8 cellular contexts compared by ENCODE assay signal in the genomic region with DNA sequence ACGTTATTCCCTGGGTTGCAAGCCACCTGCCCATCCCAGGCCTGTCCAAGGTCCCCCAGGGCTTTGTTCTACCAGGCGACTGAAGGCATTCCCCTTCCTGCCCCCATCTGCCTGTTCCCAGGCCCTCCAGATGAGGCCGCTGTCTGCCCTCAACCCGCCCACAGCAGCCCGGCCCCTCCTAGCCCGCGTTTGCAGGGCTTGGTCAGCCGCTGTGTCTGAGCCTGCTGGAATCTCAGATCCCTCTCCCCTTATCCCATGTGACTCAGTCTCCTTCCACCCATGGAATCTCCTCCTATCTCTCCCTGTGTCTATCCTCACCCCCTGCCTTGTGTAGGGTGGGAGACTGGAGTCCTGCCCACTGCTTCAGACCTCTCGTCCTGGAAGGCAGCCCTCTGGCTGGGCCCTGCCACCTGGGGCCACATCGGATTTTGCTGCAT.
DNase-seq lines count a peak whose midpoint lies in the region; ATAC-seq and TF ChIP-seq lines count a peak whose summit lies in the region.

No MANE protein-coding gene starts in this region.

- H3K4me1 Mint-ChIP-seq in activated CD4-positive, alpha-beta memory T cell treated with anti-CD3 and anti-CD28 coated beads, Interleukin-2, amount 10 ng/mL, durations not matched to agents 7 days and 5 days: peaks cover 8% of the 10 kb centered on the region
- H3K4me1 Mint-ChIP-seq in endodermal cell (peaks cover 17% of the 10 kb centered on the region), nephron progenitor cell (peaks cover 27% of the 10 kb centered on the region)

- no peaks in the 10 kb centered on the region for H3K9me3 Mint-ChIP-seq in activated CD4-positive, alpha-beta memory T cell treated with anti-CD3 and anti-CD28 coated beads, Interleukin-2, amount 10 ng/mL, durations not matched to agents 7 days and 5 days
- H3K9me3 Mint-ChIP-seq in endodermal cell (peaks cover 3% of the 10 kb centered on the region), nephron progenitor cell (peaks cover 10% of the 10 kb centered on the region)

- no peak for TF ChIP-seq POLR2A in transverse colon (IDR thresholded peaks at IDR 0.05)

- intact Hi-C loops in transverse colon (cut with DNase I; ENCODE audit: low total_unique reads): no loop called here

- POLR2A ChIA-PET in activated CD4-positive, alpha-beta memory T cell treated with anti-CD3 and anti-CD28 coated beads, Interleukin-2, amount 10 ng/mL, durations not matched to agents 7 days and 5 days (lab: Charles Lee): no interaction called here

- no peaks in the 10 kb centered on the region for H3K36me3 ChIP-seq in endodermal cell (ENCODE audit: control insufficient read depth, insufficient read depth, low read length)
- no peaks in the 10 kb centered on the region for H3K36me3 ChIP-seq in transverse colon

- TF ChIP-seq EP300 in transverse colon (IDR thresholded peaks at IDR 0.05; ENCODE audit: low read depth): no peak

- H3K27ac Mint-ChIP-seq in activated CD4-positive, alpha-beta memory T cell treated with anti-CD3 and anti-CD28 coated beads, Interleukin-2, amount 10 ng/mL, durations not matched to agents 7 days and 5 days: no peak overlapping the region
- H3K27ac Mint-ChIP-seq in endodermal cell: peak overlapping the region; percentile 67
- H3K27ac Mint-ChIP-seq in nephron progenitor cell: no peak overlapping the region

- TF ChIP-seq CTCF in endodermal cell (conservative IDR thresholded peaks at IDR 0.05) (peak; percentile 88), nephron progenitor cell (IDR thresholded peaks at IDR 0.05) (peak; percentile 60), transverse colon (IDR thresholded peaks at IDR 0.05) (peak; percentile 43 to 66 (median 63))

- H3K27ac ChIP-seq in endodermal cell (ENCODE audit: low read depth, low read length) (no peak overlapping the region), transverse colon (no peak overlapping the region)

- H3K4me1 ChIP-seq in endodermal cell (ENCODE audit: control insufficient read depth, insufficient read depth, low read length): no peaks in the 10 kb centered on the region
- peaks cover 0 to 7% (median 0%) of the 10 kb centered on the region in 4 donors for H3K4me1 ChIP-seq in transverse colon

- H3K4me3 Mint-ChIP-seq in activated CD4-positive, alpha-beta memory T cell treated with anti-CD3 and anti-CD28 coated beads, Interleukin-2, amount 10 ng/mL, durations not matched to agents 7 days and 5 days: no peak overlapping the region
- H3K4me3 Mint-ChIP-seq in endodermal cell: no peak overlapping the region
- no peak overlapping the region for H3K4me3 Mint-ChIP-seq in nephron progenitor cell

- H3K9me3 ChIP-seq in endodermal cell (ENCODE audit: control insufficient read depth, low read length): no peaks in the 10 kb centered on the region
- no peaks in the 10 kb centered on the region for H3K9me3 ChIP-seq in transverse colon

- no peak overlapping the region for H3K9ac ChIP-seq in endodermal cell (ENCODE audit: extremely low read depth, low read length, poor library complexity, severe bottlenecking)

- in situ Hi-C loops in transverse colon (cut with MboI; ENCODE audit: low pct_ligation_motif_present in 1 of 4, low pct_unique_long_range_greater_than_20kb in 1 of 4, low sequenced_read_pairs in 3 of 4): loop anchor here in 2 of 4 donors (5.0 to 10.0 kb wide), 2 partner anchors 242 to 245 kb away; no protein-coding TSS in a partner anchor

- H3K27me3 ChIP-seq in endodermal cell (ENCODE audit: control insufficient read depth, insufficient read depth, low read length, poor library complexity, severe bottlenecking) (no peaks in the 10 kb centered on the region), transverse colon (peaks cover 6% of the 10 kb centered on the region)

- WGBS in endodermal cell (ENCODE audit: insufficient coverage in 1 of 2, insufficient read length in 1 of 2), 2 experiments: 23 to 27% methylated on average over 7 to 10 of the region's 10 CpGs
- 22 to 40% methylated on average over 1 to 10 of the region's 10 CpGs for WGBS in transverse colon (ENCODE audit: low coverage in 1 of 2), 2 donors

- H3K4me3 ChIP-seq in endodermal cell (ENCODE audit: low read length) (no peak overlapping the region), transverse colon (no peak overlapping the region)

- H3K36me3 Mint-ChIP-seq in activated CD4-positive, alpha-beta memory T cell treated with anti-CD3 and anti-CD28 coated beads, Interleukin-2, amount 10 ng/mL, durations not matched to agents 7 days and 5 days (ENCODE audit: low read depth): no peaks in the 10 kb centered on the region
- peaks cover 2% of the 10 kb centered on the region for H3K36me3 Mint-ChIP-seq in endodermal cell (ENCODE audit: low read depth)
- H3K36me3 Mint-ChIP-seq in nephron progenitor cell (ENCODE audit: low read depth): peaks cover 3% of the 10 kb centered on the region

- CTCF ChIA-PET in activated CD4-positive, alpha-beta memory T cell treated with anti-CD3 and anti-CD28 coated beads, Interleukin-2, amount 10 ng/mL, durations not matched to agents 7 days and 5 days (lab: Charles Lee): interaction anchor here (0.7 to 3.5 kb wide), 5 partner anchors 12 to 241 kb away, joined by 3 to 32 read pairs (median 4); a partner anchor contains a TSS

- peaks cover 6% of the 10 kb centered on the region for H3K27me3 Mint-ChIP-seq in activated CD4-positive, alpha-beta memory T cell treated with anti-CD3 and anti-CD28 coated beads, Interleukin-2, amount 10 ng/mL, durations not matched to agents 7 days and 5 days
- H3K27me3 Mint-ChIP-seq in endodermal cell (ENCODE audit: insufficient read depth) (peaks cover 61% of the 10 kb centered on the region), nephron progenitor cell (ENCODE audit: low read depth, poor library complexity) (peaks cover 10% of the 10 kb centered on the region)

- no peak for ATAC-seq in GM21717 (IDR thresholded peaks at IDR 0.05; ENCODE audit: unreplicated experiment)

- DNase-seq in GM03348 (ENCODE audit: low spot score) (peak; percentile 25), NCI-H226 (peak; percentile 61), endodermal cell (peak; percentile 98), nephron progenitor cell (peak; percentile 65), transverse colon (peak; percentile 69), occipital lobe (lab: John Stamatoyannopoulos, UW) (no peak)
- DNase-seq in activated CD4-positive, alpha-beta memory T cell treated with anti-CD3 and anti-CD28 coated beads, Interleukin-2, amount 10 ng/mL, durations not matched to agents 7 days and 5 days: peak; percentile 70
